In genomic region chr7:91242097-91242846, GRCh38 we compare ENCODE assay signal across 15 cellular contexts. TPM values are rescaled to one million over a fixed set of nuclear protein-coding genes. Genes with fewer than 3 reads are reported as not detected.
DNase-seq lines count a peak whose midpoint lies in the region; ATAC-seq, FAIRE-seq and TF ChIP-seq lines count a peak whose summit lies in the region.
"Had no signal": no experiment of that assay in that cellular context is flagged by ENCODE, and none has a peak within 500 bp of the region (broad histone marks: within the 10 kb centered on the region; RNA-seq: fewer than 3 reads in every experiment).

No MANE protein-coding gene starts in this region.

- ATAC-seq in A549 (peak; percentile 34 to 54; a peak in 2 of 6 replicates), WTC11 (no peak)
- ATAC-seq: stimulated activated naive CD8-positive, alpha-beta T cell treated with anti-CD3 and anti-CD28 coated beads, Interleukin-15, Interleukin-2, amounts not matched to agents 100 U/mL and 50 U/mL, for 24 hours had no signal

- no peak overlapping the region for H3K4me3 ChIP-seq in A549
- H3K4me3 ChIP-seq in PC-9, result no peak overlapping the region
- no peak overlapping the region for H3K4me3 ChIP-seq in foreskin fibroblast (ENCODE audit: low read depth in 1 of 2, low read length in 2 of 2)

- no peak for TF ChIP-seq RAD21 in A549 (conservative IDR thresholded peaks at IDR 0.05 in 1 of 2, IDR thresholded peaks at IDR 0.05 in 1 of 2)

- FAIRE-seq in A549 (lab: Jason Lieb, UNC), result no peak

- no peaks in the 10 kb centered on the region for H3K27me3 ChIP-seq in PC-9 (ENCODE audit: insufficient read depth, low read depth)

- H3K9me2 ChIP-seq in PC-9 (ENCODE audit: insufficient read depth), result no peaks in the 10 kb centered on the region

- H3K4me3 Mint-ChIP-seq in WTC11, result no peak overlapping the region

- H3K4me2 ChIP-seq in A549 (no peak overlapping the region), PC-9 (peak overlapping the region; percentile 18; the same call in 1 of the 2 replicates)

- H3F3A ChIP-seq in PC-9 (ENCODE audit: insufficient read depth, low read depth), result no peaks in the 10 kb centered on the region

- no peak overlapping the region for H3K27ac ChIP-seq in A549
- H3K27ac ChIP-seq in PC-9, result no peak overlapping the region

- intact Hi-C loops in PC-9 (cut with micrococcal nuclease; ENCODE audit: unreplicated experiment), result no loop called here

- no peak for TF ChIP-seq EP300 in A549 (IDR thresholded peaks at IDR 0.05)

- H3K79me2 ChIP-seq in PC-9 (ENCODE audit: low read depth), result no peaks in the 10 kb centered on the region

- H3K4me1 ChIP-seq in A549 (no peaks in the 10 kb centered on the region), PC-9 (replicated peaks; ENCODE audit: insufficient read depth) (no peaks in the 10 kb centered on the region)

- no peak overlapping the region for H2AFZ ChIP-seq in PC-9

- POLR2A ChIA-PET in A549 (lab: Yijun Ruan, JAX), result no interaction called here
- POLR2A ChIA-PET in PC-9 (lab: Charles Lee; ENCODE audit: unreplicated experiment), result no interaction called here
- POLR2A ChIA-PET in WTC11 (lab: Charles Lee), result no interaction called here

- H3K27me3 Mint-ChIP-seq in WTC11 (ENCODE audit: low read depth), result no peaks in the 10 kb centered on the region; the same call in 1 of the 2 replicates

- H3K27ac Mint-ChIP-seq in WTC11, result no peak overlapping the region

- no peaks in the 10 kb centered on the region for H3K9me3 Mint-ChIP-seq in WTC11

- no peaks in the 10 kb centered on the region for H3K4me1 Mint-ChIP-seq in WTC11

- DNase-seq in A549 (ENCODE audit: low read depth in 1 of 2, low spot score in 1 of 2) (no peak), GM03348 (ENCODE audit: low spot score) (peak; percentile 57), PC-9 (peak; percentile 6 to 61), foreskin fibroblast (peak; percentile 61 to 81), WTC11 (ENCODE audit: low spot score) (no peak), NCI-H2196 (lab: John Stamatoyannopoulos, UW; ENCODE audit: unreplicated experiment) (no peak)
- DNase-seq in effector CD4-positive, alpha-beta T cell, result no peak
- DNase-seq in stimulated activated CD4-positive, alpha-beta T cell treated with anti-CD3 and anti-CD28 coated beads, Interleukin-2, amount 100 ng/mL, for 48 hours, result no peak
- DNase-seq: activated CD8-positive, alpha-beta memory T cell treated with anti-CD3 and anti-CD28 coated beads for 24 hours; activated gamma-delta T cell treated with Interleukin-2 at 50 U/mL for 16 hours; central memory CD4-positive, alpha-beta T cell; erythroblast; MM.1S; NCI-H526; stimulated activated naive CD8-positive, alpha-beta T cell treated with anti-CD3 and anti-CD28 coated beads, Interleukin-15, Interleukin-2, amounts not matched to agents 100 U/mL and 50 U/mL, for 24 hours had no signal

- TF ChIP-seq CTCF in A549 (IDR thresholded peaks at IDR 0.05) (no peak), PC-9 (conservative IDR thresholded peaks at IDR 0.05) (no peak), foreskin fibroblast (IDR thresholded peaks at IDR 0.05; ENCODE audit: low read depth, low read length) (no peak), WTC11 (IDR thresholded peaks at IDR 0.05) (no peak)

- no peak for TF ChIP-seq POLR2A in A549 (IDR thresholded peaks at IDR 0.05; ENCODE audit: low read length)

- no TSS peak for BruUV-seq in PC-9 (replicated peaks; lab: Mats Ljungman, UMichigan)

- no peaks in the 10 kb centered on the region for H4K20me1 ChIP-seq in PC-9 (ENCODE audit: insufficient read depth)

- CTCF ChIA-PET in A549 (lab: Yijun Ruan, JAX) (no interaction called here), PC-9 (lab: Charles Lee) (no interaction called here), WTC11 (lab: Charles Lee) (no interaction called here)

- no peaks in the 10 kb centered on the region for H3K36me3 Mint-ChIP-seq in WTC11

- H3K36me3 ChIP-seq in PC-9 (ENCODE audit: low read depth), result no peaks in the 10 kb centered on the region

- no peaks in the 10 kb centered on the region for H3K9me3 ChIP-seq in A549
- H3K9me3 ChIP-seq in PC-9 (ENCODE audit: insufficient read depth, low read depth), result no peaks in the 10 kb centered on the region

- WGBS in A549 (ENCODE audit: missing lambda C conversion rate), result 28% methylated on average over 8 of the region's 8 CpGs

TF ChIP-seq in A549, 52 proteins besides CTCF, POLR2A, EP300 and RAD21 (continues in another document):
- TF ChIP-seq NR3C1 (IDR thresholded peaks at IDR 0.05), result no peak
- TF ChIP-seq REST (IDR thresholded peaks at IDR 0.05), result no peak
- no peak for TF ChIP-seq CHD4 (IDR thresholded peaks at IDR 0.05; ENCODE audit: borderline replicate concordance)
- TF ChIP-seq EHF (CRISPR knock-in tag; IDR thresholded peaks at IDR 0.05), result no peak
- no peak for TF ChIP-seq HOXB5 (CRISPR knock-in tag; IDR thresholded peaks at IDR 0.05)
- no peak for TF ChIP-seq SREBF2 (IDR thresholded peaks at IDR 0.05)
- no peak for TF ChIP-seq FOSL2 (IDR thresholded peaks at IDR 0.05)
- TF ChIP-seq FOSL2 (CRISPR knock-in tag; IDR thresholded peaks at IDR 0.05), result no peak
- TF ChIP-seq ZC3H11A (IDR thresholded peaks at IDR 0.05), result no peak
- TF ChIP-seq KDM5A (IDR thresholded peaks at IDR 0.05), result no peak

TF ChIP-seq in WTC11, 78 proteins besides CTCF, POLR2A, EP300 and RAD21 (continues in another document):
- TF ChIP-seq NFYB (CRISPR knock-in tag; conservative IDR thresholded peaks at IDR 0.05; ENCODE audit: low read depth) (no peak), PRDM15 (CRISPR knock-in tag; IDR thresholded peaks at IDR 0.05) (no peak), ZNF532 (CRISPR knock-in tag; IDR thresholded peaks at IDR 0.05; ENCODE audit: borderline replicate concordance) (no peak), NR2C2 (CRISPR knock-in tag; IDR thresholded peaks at IDR 0.05) (no peak), IRF2 (CRISPR knock-in tag; IDR thresholded peaks at IDR 0.05; ENCODE audit: borderline replicate concordance, low read depth) (no peak), MXD4 (CRISPR knock-in tag; IDR thresholded peaks at IDR 0.05; ENCODE audit: borderline replicate concordance) (no peak), ZNF317 (CRISPR knock-in tag; IDR thresholded peaks at IDR 0.05; ENCODE audit: borderline replicate concordance, low read depth) (no peak)

RNA-seq across cellular contexts. Expression of gene FZD1, which starts 22.0 kb away (rescaled TPM):
- 1.3 and 1.4 TPM in 2 replicates for polyA plus RNA-seq in A549 (2011; rRNA removed)
- 1.8 and 2.8 TPM in 2 replicates for polyA plus RNA-seq in A549 (2012; cell fraction: cytosol; rRNA removed)
- 1.9 and 2.5 TPM in 2 replicates for polyA plus RNA-seq in A549 (2012; cell fraction: nucleus; rRNA removed)
- polyA plus RNA-seq in A549 (2017; fragmentation: RNase III; extraction: RNeasy Plus Mini Kit Qiagen cat#74134 plus additional on column Dnase treatment), result 1.2 to 1.4 TPM (median 1.2 TPM) in 3 replicates
- polyA minus RNA-seq in A549 (2011; rRNA and poly(A)+ RNA removed), result 1.5 and 1.6 TPM in 2 replicates
- 2.6 and 2.8 TPM in 2 replicates for total RNA-seq in PC-9 (2021)
- 2.0 TPM in 3 replicates for total RNA-seq in WTC11 (2021)

Comparison
In these comparisons a context has a peak if more than half of its experiments do, and no peak if none do; other contexts are left out.
1. DNase-seq: peak in GM03348 (single experiment), PC-9 (2 of 2) and foreskin fibroblast (2 of 2); none in A549 (0 of 2), effector CD4-positive, alpha-beta T cell (single experiment), WTC11 (single experiment), NCI-H2196 (single experiment) and stimulated activated CD4-positive, alpha-beta T cell treated with anti-CD3 and anti-CD28 coated beads, Interleukin-2, amount 100 ng/mL, for 48 hours (0 of 2).